ENCODE assay signal across 29 cellular contexts in genomic region chr12:127607146-127607725, GRCh38.
"Had no signal": no experiment of that assay in that cellular context is flagged by ENCODE, and none has a peak within 500 bp of the region (broad histone marks: within the 10 kb centered on the region; RNA-seq: fewer than 3 reads in every experiment).

No MANE protein-coding gene starts in this region.

- H3K4me3 ChIP-seq: MG63, Peyer's patch, SJSA1 had no signal

- H3K27ac ChIP-seq: KMS-11, Peyer's patch, RWPE1, SJSA1 had no signal

- H3K36me3 ChIP-seq: MG63, Peyer's patch, SJSA1 had no signal

- H3K9ac ChIP-seq: KMS-11 had no signal

- DNase-seq: activated B cell treated with CpG ODN at 0.5 μM for 24 hours; activated CD4-positive, alpha-beta memory T cell treated with anti-CD3 and anti-CD28 coated beads for 36 hours; activated CD4-positive, alpha-beta T cell treated with anti-CD3 and anti-CD28 coated beads for 1 hour; activated CD4-positive, alpha-beta T cell treated with anti-CD3 and anti-CD28 coated beads, Interleukin-2, amount 10 ng/mL, durations not matched to agents 24 days and 14 days; activated CD8-positive, alpha-beta memory T cell treated with anti-CD3 and anti-CD28 coated beads for 24 hours; activated gamma-delta T cell; activated naive CD4-positive, alpha-beta T cell treated with anti-CD3 and anti-CD28 coated beads for 36 hours; activated T-cell treated with anti-CD3 and anti-CD28 coated beads for 4 hours; activated T-cell treated with anti-CD3 and anti-CD28 coated beads, Interleukin-2, amount 50 U/mL, for 48 hours; amygdala; MG63; MV-4-11; NCI-H1092 treated with DMSO at 0.1 percent for 48 hours; NCI-H1436; NCI-H1694 treated with DMSO at 0.1 percent for 48 hours; NCI-H2029 treated with DMSO at 0.1 percent for 48 hours; NCI-H345; NCI-H510A; NCI-H526 treated with DMSO at 0.1 percent for 48 hours; NK-92 treated with Interleukin-12 subunit alpha and Interleukin-12 subunit beta, amount 100 ng/mL, for 24 hours; Peyer's patch; SHP77; SW 1271 had no signal

- ATAC-seq: activated T-helper 17 cell treated with anti-CD3 and anti-CD28 coated beads, Interleukin-2, amount 50 U/mL, for 72 hours; SK-N-SH treated with all-trans-retinoic acid at 6 μM for 48 hours had no signal

- H3K9me3 ChIP-seq: MG63, Peyer's patch, SJSA1 had no signal

- H3K27me3 ChIP-seq: MG63, Peyer's patch, SJSA1 had no signal

- H3K4me2 ChIP-seq: KMS-11 had no signal

- H3K4me1 ChIP-seq: Peyer's patch, SJSA1 had no signal

- FAIRE-seq: astrocyte had no signal
